In genomic region chr14:90302529-90303303, GRCh38 we compare ENCODE assay signal across 21 cellular contexts. TPM values are rescaled to one million over a fixed set of nuclear protein-coding genes. Genes with fewer than 3 reads are reported as not detected.
DNase-seq lines count a peak whose midpoint lies in the region; ATAC-seq and TF ChIP-seq lines count a peak whose summit lies in the region.
"Had no signal": no experiment of that assay in that cellular context is flagged by ENCODE, and none has a peak within 500 bp of the region (broad histone marks: within the 10 kb centered on the region; RNA-seq: fewer than 3 reads in every experiment).

No MANE protein-coding gene starts in this region.

- intact Hi-C loops in tibial artery (cut with DNase I; ENCODE audit: low total_unique reads): loop anchor here (5.0 to 10.0 kb wide), 4 partner anchors 92 to 455 kb away; partner anchors contain the start of gene CALM1

- H3K4me3 ChIP-seq in iPS-18c (ENCODE audit: insufficient read depth, low read depth, low read length) (peak overlapping the region; percentile 12; the same call in 1 of the 2 replicates), tibial artery (no peak overlapping the region)
- H3K4me3 ChIP-seq: A549, body of pancreas, GM12878, prostate gland, upper lobe of left lung had no signal

- CTCF ChIA-PET in activated CD8-positive, alpha-beta memory T cell treated with anti-CD3 and anti-CD28 coated beads, Interleukin-2, amount 10 ng/mL, durations not matched to agents 7 days and 5 days (lab: Charles Lee): interaction anchor here (2.1 to 4.1 kb wide), 3 partner anchors 97 to 456 kb away, joined by 10 to 20 read pairs (median 11); no protein-coding TSS in a partner anchor

- no peak overlapping the region for H3K4me3 Mint-ChIP-seq in activated CD8-positive, alpha-beta memory T cell treated with anti-CD3 and anti-CD28 coated beads, Interleukin-2, amount 10 ng/mL, durations not matched to agents 7 days and 5 days
- H3K4me3 Mint-ChIP-seq in brain: no peak overlapping the region

- H3K27me3 Mint-ChIP-seq in activated CD8-positive, alpha-beta memory T cell treated with anti-CD3 and anti-CD28 coated beads, Interleukin-2, amount 10 ng/mL, durations not matched to agents 7 days and 5 days: no peaks in the 10 kb centered on the region
- H3K27me3 Mint-ChIP-seq in brain: no peaks in the 10 kb centered on the region
- H3K27me3 Mint-ChIP-seq: CD4-positive, CD25-positive, alpha-beta regulatory T cell had no signal

- TF ChIP-seq CTCF in brain (conservative IDR thresholded peaks at IDR 0.05) (no peak), tibial artery (IDR thresholded peaks at IDR 0.05) (no peak)

- H3K9me3 ChIP-seq in iPS-18c (ENCODE audit: control insufficient read depth, insufficient read depth, low read length): no peaks in the 10 kb centered on the region
- H3K9me3 ChIP-seq in tibial artery: no peaks in the 10 kb centered on the region
- H3K9me3 ChIP-seq: A549, body of pancreas, prostate gland, upper lobe of left lung had no signal

- peaks cover 2% of the 10 kb centered on the region for H3K9me3 Mint-ChIP-seq in activated CD8-positive, alpha-beta memory T cell treated with anti-CD3 and anti-CD28 coated beads, Interleukin-2, amount 10 ng/mL, durations not matched to agents 7 days and 5 days (ENCODE audit: low read depth)
- no peaks in the 10 kb centered on the region for H3K9me3 Mint-ChIP-seq in brain

- peaks cover 0 to 63% (median 18%) of the 10 kb centered on the region in 3 donors for H3K36me3 ChIP-seq in tibial artery

- no peaks in the 10 kb centered on the region for H3K27me3 ChIP-seq in tibial artery
- H3K27me3 ChIP-seq: body of pancreas, upper lobe of left lung had no signal

- H3K27ac ChIP-seq in tibial artery: peak overlapping the region; percentile 32 to 70
- H3K27ac ChIP-seq: A549, HL-60 had no signal

- no peak overlapping the region for H3K27ac Mint-ChIP-seq in activated CD8-positive, alpha-beta memory T cell treated with anti-CD3 and anti-CD28 coated beads, Interleukin-2, amount 10 ng/mL, durations not matched to agents 7 days and 5 days
- H3K27ac Mint-ChIP-seq in brain: peak overlapping the region in 4 of 5 experiments; percentile 56 to 96 (median 62)

- H3K36me3 Mint-ChIP-seq in activated CD8-positive, alpha-beta memory T cell treated with anti-CD3 and anti-CD28 coated beads, Interleukin-2, amount 10 ng/mL, durations not matched to agents 7 days and 5 days: peaks cover 17% of the 10 kb centered on the region
- peaks cover 18% of the 10 kb centered on the region for H3K36me3 Mint-ChIP-seq in brain

- peaks cover 14% of the 10 kb centered on the region for H3K4me1 Mint-ChIP-seq in activated CD8-positive, alpha-beta memory T cell treated with anti-CD3 and anti-CD28 coated beads, Interleukin-2, amount 10 ng/mL, durations not matched to agents 7 days and 5 days
- H3K4me1 Mint-ChIP-seq in brain: peaks cover 31% of the 10 kb centered on the region

- DNase-seq in activated CD8-positive, alpha-beta memory T cell treated with anti-CD3 and anti-CD28 coated beads, Interleukin-2, amount 10 ng/mL, durations not matched to agents 7 days and 5 days: peak; percentile 26
- DNase-seq in activated CD8-positive, alpha-beta memory T cell treated with anti-CD3 and anti-CD28 coated beads for 24 hours: no peak
- no peak for DNase-seq in tibial artery
- DNase-seq in NCI-H128 (lab: John Stamatoyannopoulos, UW; ENCODE audit: unreplicated experiment): no peak
- no peak for DNase-seq in NCI-H748 (lab: John Stamatoyannopoulos, UW; ENCODE audit: unreplicated experiment)
- DNase-seq: activated effector memory CD4-positive, alpha-beta T cell treated with anti-CD3 and anti-CD28 coated beads, Interleukin-2, amount 50 U/mL, for 16 hours; body of pancreas; CD4-positive, CD25-positive, alpha-beta regulatory T cell; effector CD4-positive, alpha-beta T cell; foreskin melanocyte; kidney; NCI-H1930; SHP77; upper lobe of left lung had no signal

- H3K4me1 ChIP-seq in tibial artery: peaks cover 0 to 28% (median 12%) of the 10 kb centered on the region in 4 donors
- H3K4me1 ChIP-seq: A549, prostate gland had no signal

- no peak for ATAC-seq in activated CD8-positive, alpha-beta memory T cell treated with anti-CD3 and anti-CD28 coated beads, Interleukin-2, amount 10 ng/mL, durations not matched to agents 7 days and 5 days
- no peak for ATAC-seq in HG03565 (IDR thresholded peaks at IDR 0.05; ENCODE audit: unreplicated experiment)
- ATAC-seq: body of pancreas, GM12878 had no signal

RNA-seq across cellular contexts. Expression of gene NRDE2, which starts 29.0 kb away (rescaled TPM):
- total RNA-seq in activated CD8-positive, alpha-beta memory T cell treated with anti-CD3 and anti-CD28 coated beads, Interleukin-2, amount 10 ng/mL, durations not matched to agents 7 days and 5 days: 10 to 100 TPM; 30.3 TPM
- 11.8 TPM for polyA plus RNA-seq in brain (ENCODE audit: insufficient read depth, low read depth, low replicate concordance)

RNA-seq across cellular contexts. Expression of gene PSMC1, which starts 46.4 kb away (rescaled TPM):
- 100 to 1,000 TPM in 1 of 2 experiments, 10 to 100 TPM in 1; 93.1 to 120 TPM for total RNA-seq in activated CD8-positive, alpha-beta memory T cell treated with anti-CD3 and anti-CD28 coated beads, Interleukin-2, amount 10 ng/mL, durations not matched to agents 7 days and 5 days
- polyA plus RNA-seq in brain (ENCODE audit: insufficient read depth, low read depth, low replicate concordance): 212 TPM
